Comparison of ENCODE assay signal across 1 cellular context in genomic region chr11:126103150-126103549, GRCh38.
TF ChIP-seq lines count a peak whose summit lies in the region.

No MANE protein-coding gene starts in this region.

TF ChIP-seq in SK-N-SH, 30 proteins besides CTCF, POLR2A, EP300 and RAD21 (continued from another document):
- TF ChIP-seq RFX5 (IDR thresholded peaks at IDR 0.05; ENCODE audit: low read length): 0 out of 2 replicates have a peak, but pooled peaks have one; percentile 25
